In genomic region chr9:87498046-87498815, GRCh38 we compare ENCODE assay signal across 9 cellular contexts. TPM values are rescaled to one million over a fixed set of nuclear protein-coding genes. Genes with fewer than 3 reads are reported as not detected.
A peak's percentile ranks its signal among the peaks of the same experiment; 100 is the strongest.
DNase-seq lines count a peak whose midpoint lies in the region; ATAC-seq, FAIRE-seq and TF ChIP-seq lines count a peak whose summit lies in the region.
"Had no signal": no experiment of that assay in that cellular context is flagged by ENCODE, and none has a peak within 500 bp of the region (broad histone marks: within the 10 kb centered on the region; RNA-seq: fewer than 3 reads in every experiment).

No MANE protein-coding gene starts in this region.

- ATAC-seq in HG02678 (IDR thresholded peaks at IDR 0.05; ENCODE audit: unreplicated experiment) (peak; percentile 21), RWPE2 (ENCODE audit: low read depth) (peak; percentile 65)

- FAIRE-seq in H1 (lab: Jason Lieb, UNC): no peak
- FAIRE-seq: endometrium had no signal

- H2AFZ ChIP-seq in H1 (ENCODE audit: low read length): no peak overlapping the region
- peak overlapping the region; percentile 92 for H2AFZ ChIP-seq in mesenchymal stem cell (ENCODE audit: low read depth, low read length)

- H4K91ac ChIP-seq in H1 (replicated peaks; ENCODE audit: insufficient read length, low read length) (peak overlapping the region; percentile 2), mesenchymal stem cell (ENCODE audit: low read length) (no peak overlapping the region)

- TF ChIP-seq CTCF in RWPE2 (IDR thresholded peaks at IDR 0.05; ENCODE audit: poor library complexity, severe bottlenecking) (no peak), H1 (IDR thresholded peaks at IDR 0.05; ENCODE audit: control extremely low read depth in 1 of 3, insufficient read depth in 1 of 3, low read depth in 1 of 3, low read length in 3 of 3) (no peak), tibial artery (IDR thresholded peaks at IDR 0.05) (no peak)

- peaks cover 15% of the 10 kb centered on the region for H3K23me2 ChIP-seq in H1 (ENCODE audit: low read depth, low read length)

- H3K9ac ChIP-seq in H1 (replicated peaks in 1 of 4; ENCODE audit: extremely low read depth in 1 of 4, low read depth in 3 of 4, low read length in 3 of 4) (peak overlapping the region; percentile 64 to 92 (median 72)), mesenchymal stem cell (ENCODE audit: low read length) (peak overlapping the region; percentile 81)

- H3K4me2 ChIP-seq in H1 (ENCODE audit: insufficient read depth in 1 of 2, low read depth in 2 of 2, low read length in 2 of 2) (peak overlapping the region; percentile 84 to 97), mesenchymal stem cell (ENCODE audit: low read length, poor library complexity, severe bottlenecking) (peak overlapping the region; percentile 88)

- peaks cover 9 to 10% of the 10 kb centered on the region in 2 experiments for H4K20me1 ChIP-seq in H1 (replicated peaks in 1 of 2; ENCODE audit: control insufficient read depth in 1 of 2, insufficient read depth in 2 of 2, low read length in 2 of 2)

- H2BK120ac ChIP-seq in H1 (replicated peaks; ENCODE audit: low read depth, low read length): no peak overlapping the region
- H2BK120ac ChIP-seq in mesenchymal stem cell (ENCODE audit: low read depth, low read length): peak overlapping the region; percentile 84

- peak overlapping the region; percentile 38 for H3K4me3 ChIP-seq in RWPE2 (ENCODE audit: severe bottlenecking)
- peak overlapping the region; percentile 65 to 83 (median 76) for H3K4me3 ChIP-seq in H1 (ENCODE audit: extremely low read depth in 1 of 4, insufficient read depth in 2 of 4, low read depth in 3 of 4, low read length in 4 of 4)
- H3K4me3 ChIP-seq in mesenchymal stem cell (ENCODE audit: insufficient read depth in 1 of 2, low read depth in 1 of 2, low read length in 2 of 2): peak overlapping the region; percentile 83 to 97
- peak overlapping the region; percentile 65 to 80 for H3K4me3 ChIP-seq in tibial artery

- no peak overlapping the region for H2BK20ac ChIP-seq in H1 (ENCODE audit: low read length)

- H3K79me2 ChIP-seq in H1 (ENCODE audit: control insufficient read depth in 1 of 2, insufficient read depth in 2 of 2, low read length in 2 of 2): peaks cover 9 to 56% of the 10 kb centered on the region in 2 experiments

- H3K4ac ChIP-seq in H1 (replicated peaks; ENCODE audit: insufficient read length, low read depth, low read length) (peak overlapping the region; percentile 88), mesenchymal stem cell (ENCODE audit: low read depth in 1 of 2, low read length in 2 of 2) (peak overlapping the region in 1 of 2 experiments; percentile 76)

- H2BK12ac ChIP-seq in H1 (ENCODE audit: low read depth, low read length): no peak overlapping the region
- H2BK12ac ChIP-seq in mesenchymal stem cell (ENCODE audit: low read length in 2 of 2): peak overlapping the region in 1 of 2 experiments; percentile 90

- WGBS in H1 (ENCODE audit: extremely low coverage in 1 of 2, insufficient coverage in 1 of 2, insufficient read length in 1 of 2, insufficient replicate concordance in 2 of 2, low coverage in 1 of 2, low lambda C conversion rate in 2 of 2, missing lambda C conversion rate in 1 of 2), 2 experiments: 1% methylated on average over 69 of the region's 81 CpGs; no CpG with 5 or more reads in 1 of the 2 experiments
- 1% methylated on average over 63 of the region's 81 CpGs for WGBS in mesenchymal stem cell

- peak; percentile 19 for DNase-seq in NOMO-1 treated with DMSO at 0.1 percent for 48 hours (lab: John Stamatoyannopoulos, UW; ENCODE audit: unreplicated experiment)
- no peak for DNase-seq in NOMO-1 treated with dmso at 0.1 percent for 144 hours (lab: John Stamatoyannopoulos, UW; ENCODE audit: unreplicated experiment)
- no peak for DNase-seq in RWPE2 (ENCODE audit: low spot score)
- peak in 1 of 2 experiments; percentile 75 for DNase-seq in H1 (ENCODE audit: low read depth in 1 of 2, low spot score in 2 of 2)
- peak; percentile 53 for DNase-seq in mesenchymal stem cell
- peak in 1 of 2 donors; percentile 70 for DNase-seq in tibial artery
- no peak for DNase-seq in H4 (ENCODE audit: low spot score)

- H4K8ac ChIP-seq in H1 (ENCODE audit: extremely low read depth, insufficient read depth, low read length) (peak overlapping the region; percentile 95), mesenchymal stem cell (ENCODE audit: low read length) (no peak overlapping the region)

- H3K27ac ChIP-seq in RWPE2 (ENCODE audit: poor library complexity, severe bottlenecking): no peak overlapping the region
- H3K27ac ChIP-seq in H1 (ENCODE audit: low read depth, low read length): peak overlapping the region; percentile 58; the same call in 1 of the 2 replicates
- H3K27ac ChIP-seq in mesenchymal stem cell (ENCODE audit: low read length, poor library complexity, severe bottlenecking): peak overlapping the region; percentile 59
- peak overlapping the region; percentile 51 to 53 for H3K27ac ChIP-seq in tibial artery

- no peaks in the 10 kb centered on the region for H3K9me3 ChIP-seq in RWPE2 (ENCODE audit: severe bottlenecking)
- no peaks in the 10 kb centered on the region for H3K9me3 ChIP-seq in H1 (ENCODE audit: insufficient read depth in 2 of 2, low read depth in 1 of 2, low read length in 1 of 2)
- no peaks in the 10 kb centered on the region for H3K9me3 ChIP-seq in mesenchymal stem cell (ENCODE audit: control insufficient read depth, low read length)
- no peaks in the 10 kb centered on the region for H3K9me3 ChIP-seq in tibial artery

- H3K79me1 ChIP-seq in H1 (ENCODE audit: low read depth, low read length) (peaks cover 6% of the 10 kb centered on the region), mesenchymal stem cell (replicated peaks; ENCODE audit: low read length, poor library complexity, severe bottlenecking) (peaks cover 4% of the 10 kb centered on the region)

- H4K5ac ChIP-seq in H1 (ENCODE audit: insufficient read length, low read depth, low read length): peak overlapping the region; percentile 57

- POLR2A ChIA-PET in H1 (lab: Charles Lee; ENCODE audit: partially characterized antibody): interaction anchor here (0.8 to 2.9 kb wide), 16 partner anchors 10 to 160 kb away, joined by 3 to 18 read pairs (median 4); no protein-coding TSS in a partner anchor

- peaks cover 5% of the 10 kb centered on the region for H3K27me3 ChIP-seq in RWPE2 (ENCODE audit: insufficient read depth, poor library complexity, severe bottlenecking)
- H3K27me3 ChIP-seq in H1 (replicated peaks in 1 of 4; ENCODE audit: control insufficient read depth in 3 of 4, extremely low read depth in 1 of 4, insufficient read depth in 3 of 4, low read length in 3 of 4): no peaks in the 10 kb centered on the region
- peaks cover 0 to 9% of the 10 kb centered on the region in 2 experiments for H3K27me3 ChIP-seq in mesenchymal stem cell (ENCODE audit: control insufficient read depth in 1 of 2, insufficient read depth in 1 of 2, low read length in 2 of 2)
- peaks cover 0 to 17% of the 10 kb centered on the region in 2 donors for H3K27me3 ChIP-seq in tibial artery

- H2AK5ac ChIP-seq in H1 (ENCODE audit: low read depth, low read length) (no peak overlapping the region), mesenchymal stem cell (ENCODE audit: low read length, severe bottlenecking) (peak overlapping the region; percentile 41)

- H2BK15ac ChIP-seq in H1 (ENCODE audit: low read length) (no peak overlapping the region), mesenchymal stem cell (ENCODE audit: low read depth, poor library complexity, severe bottlenecking) (peak overlapping the region; percentile 33)

- no peaks in the 10 kb centered on the region for H3K36me3 ChIP-seq in RWPE2 (ENCODE audit: low read depth)
- H3K36me3 ChIP-seq in H1 (ENCODE audit: control insufficient read depth in 2 of 4, insufficient read depth in 4 of 4, low read length in 3 of 4): peaks cover 0 to 17% (median 3%) of the 10 kb centered on the region in 4 experiments; a peak in 3 of 8 replicates
- peaks cover 0 to 5% of the 10 kb centered on the region in 2 experiments for H3K36me3 ChIP-seq in mesenchymal stem cell (ENCODE audit: control insufficient read depth in 1 of 2, insufficient read depth in 2 of 2, low read depth in 1 of 2, low read length in 2 of 2)
- H3K36me3 ChIP-seq in tibial artery: no peaks in the 10 kb centered on the region

- no peak; a peak in 1 of 3 replicates for TF ChIP-seq POLR2A in H1 (IDR thresholded peaks at IDR 0.05; ENCODE audit: control extremely low read depth in 1 of 2, low read depth in 2 of 2, low read length in 2 of 2)

- no peak for TF ChIP-seq EP300 in H1 (IDR thresholded peaks at IDR 0.05; ENCODE audit: borderline replicate concordance in 1 of 2, low read depth in 2 of 2, low read length in 2 of 2)

- H3K14ac ChIP-seq in H1 (ENCODE audit: insufficient read length) (no peak overlapping the region), mesenchymal stem cell (ENCODE audit: low read length in 2 of 2) (peak overlapping the region in 1 of 2 experiments; percentile 61)

- intact Hi-C loops in tibial artery (cut with DNase I; ENCODE audit: low total_unique reads): loop anchor here (5.0 to 10.0 kb wide), 3 partner anchors 163 to 1339 kb away; no protein-coding TSS in a partner anchor

- H3K18ac ChIP-seq in H1 (ENCODE audit: extremely low read depth, low read length) (peak overlapping the region; percentile 90), mesenchymal stem cell (ENCODE audit: low read depth in 1 of 2, low read length in 2 of 2) (peak overlapping the region; percentile 77 to 99)

- CTCF ChIA-PET in H1 (lab: Charles Lee; ENCODE audit: partially characterized antibody): interaction anchor here (0.6 to 2.7 kb wide), 19 partner anchors 11 to 170 kb away, joined by 3 to 12 read pairs (median 5); no protein-coding TSS in a partner anchor

- H2BK5ac ChIP-seq in H1 (ENCODE audit: low read depth, low read length): peak overlapping the region; percentile 90; the same call in 1 of the 2 replicates
- H2BK5ac ChIP-seq in mesenchymal stem cell (ENCODE audit: low read depth, low read length, poor library complexity, severe bottlenecking): peak overlapping the region; percentile 96

- peak overlapping the region; percentile 78 for H3K56ac ChIP-seq in H1 (replicated peaks; ENCODE audit: insufficient read length, low read depth, low read length)

- H3K23ac ChIP-seq in H1 (ENCODE audit: insufficient read length) (no peak overlapping the region), mesenchymal stem cell (ENCODE audit: low read length in 2 of 2) (peak overlapping the region in 1 of 2 experiments; percentile 23)

- H3K4me1 ChIP-seq in RWPE2 (ENCODE audit: insufficient read depth, poor library complexity, severe bottlenecking) (no peaks in the 10 kb centered on the region), H1 (replicated peaks in 1 of 4; ENCODE audit: control insufficient read depth in 3 of 4, insufficient read depth in 4 of 4, low read length in 3 of 4) (peaks cover 0 to 2% (median 0%) of the 10 kb centered on the region in 4 experiments; a peak in 1 of 7 replicates), mesenchymal stem cell (ENCODE audit: control insufficient read depth, insufficient read depth, low read depth, low read length) (peaks cover 7% of the 10 kb centered on the region), tibial artery (peaks cover 0 to 19% (median 9%) of the 10 kb centered on the region in 4 donors)

- peak; percentile 24 to 33; a peak in 3 of 4 replicates for TF ChIP-seq RAD21 in H1 (IDR thresholded peaks at IDR 0.05 in 1 of 2, conservative IDR thresholded peaks at IDR 0.05 in 1 of 2; ENCODE audit: low read depth in 2 of 2, low read length in 2 of 2)

RNA-seq across cellular contexts. Expression of gene DAPK1, which starts 0.6 kb away (rescaled TPM):
- total RNA-seq in H1 (2021; fragmentation: NEBNext Ultra II Directional; extraction: Animal tissue kit (Norgen Biotek cat#: 25700)): 128 and 131 TPM in 2 replicates
- polyA plus RNA-seq in H1 (2011; rRNA removed): 62.4 and 64.9 TPM in 2 replicates
- polyA plus RNA-seq in H1 (2011; cell fraction: cytosol; rRNA removed): 73.1 TPM
- polyA plus RNA-seq in H1 (2011; cell fraction: nucleus; rRNA removed): 156 TPM
- polyA plus RNA-seq in H1 (2012, experiment 1 of 2): 57.1 to 67.3 TPM (median 64.0 TPM) in 4 replicates
- polyA plus RNA-seq in H1 (2012, experiment 2 of 2): 12.9 TPM
- 33.3 TPM for polyA plus RNA-seq in H1 (2013, experiment 1 of 2)
- 34.1 TPM for polyA plus RNA-seq in H1 (2013, experiment 2 of 2)
- 255 and 314 TPM in 2 replicates for polyA minus RNA-seq in H1 (2011; rRNA and poly(A)+ RNA removed)
- 78.8 TPM for polyA minus RNA-seq in H1 (2011; cell fraction: cytosol; rRNA and poly(A)+ RNA removed)
- 203 TPM for polyA minus RNA-seq in H1 (2011; cell fraction: nucleus; rRNA and poly(A)+ RNA removed)
- 3.1 TPM for polyA plus RNA-seq in mesenchymal stem cell (2013, experiment 1 of 2)
- 3.0 TPM for polyA plus RNA-seq in mesenchymal stem cell (2013, experiment 2 of 2)
- total RNA-seq in H4 (2014; rRNA removed; shearing (Covaris generic)): 6.6 and 10.5 TPM in 2 replicates

Comparison
In these comparisons a context has a peak if more than half of its experiments do, and no peak if none do; other contexts are left out.
1. DNase-seq: peak in NOMO-1 treated with DMSO at 0.1 percent for 48 hours (single experiment) and mesenchymal stem cell (single experiment); none in NOMO-1 treated with dmso at 0.1 percent for 144 hours (single experiment), RWPE2 (single experiment) and H4 (single experiment).
2. H3K4me3 ChIP-seq: peak in every context shown above with its lines; median percentile 90 in mesenchymal stem cell; 76 in H1; 72 in tibial artery; 38 in RWPE2.
3. RNA of gene DAPK1, which starts 0.6 kb away (total RNA-seq): 128 to 131 TPM in H1; 6.6 to 10.5 TPM in H4; every median in the first group is over 10 times any median in the second.